ENCODE assay signal across 18 cellular contexts in the genomic region with DNA sequence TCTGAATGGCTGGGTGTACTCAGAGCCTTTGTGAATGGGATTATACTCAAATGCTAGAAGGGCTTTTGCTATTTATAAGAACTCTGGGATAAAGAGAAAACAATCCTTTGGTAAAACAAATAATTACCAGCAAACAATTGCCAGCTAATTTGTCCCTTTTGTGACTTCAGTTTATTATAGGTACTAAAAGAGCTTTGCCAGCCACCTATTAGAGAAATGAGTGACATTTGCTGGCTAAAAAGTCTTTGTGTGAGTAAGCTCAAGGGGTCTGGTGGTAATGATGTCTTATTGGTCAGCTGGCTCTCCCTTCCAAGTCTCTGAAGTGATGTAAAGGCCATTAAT.
DNase-seq lines count a peak whose midpoint lies in the region; ATAC-seq and TF ChIP-seq lines count a peak whose summit lies in the region.
"Had no signal": no experiment of that assay in that cellular context is flagged by ENCODE, and none has a peak within 500 bp of the region (broad histone marks: within the 10 kb centered on the region; RNA-seq: fewer than 3 reads in every experiment).

No MANE protein-coding gene starts in this region.

- H3K9me3 ChIP-seq in WERI-Rb-1 (ENCODE audit: severe bottlenecking): no peaks in the 10 kb centered on the region
- H3K9me3 ChIP-seq: BLaER1 had no signal

- no peak for TF ChIP-seq CTCF in WERI-Rb-1 (IDR thresholded peaks at IDR 0.05; ENCODE audit: low read depth, low read length)

- no peaks in the 10 kb centered on the region for H3K27me3 ChIP-seq in WERI-Rb-1 (ENCODE audit: insufficient read depth, low read depth, severe bottlenecking)
- H3K27me3 ChIP-seq: BLaER1 had no signal

- ATAC-seq in HG03039 (IDR thresholded peaks at IDR 0.05; ENCODE audit: unreplicated experiment): no peak

- H3K4me3 ChIP-seq in WERI-Rb-1 (ENCODE audit: low read depth, low read length): no peak overlapping the region
- H3K4me3 ChIP-seq: BLaER1 had no signal

- DNase-seq in NCI-H1105 treated with DMSO at 0.1 percent for 48 hours (lab: John Stamatoyannopoulos, UW): peak; percentile 62
- DNase-seq in NCI-H1105 (lab: John Stamatoyannopoulos, UW): no peak
- peak; percentile 3 for DNase-seq in 8988T
- peak; percentile 34 for DNase-seq in NCI-H1436 (lab: John Stamatoyannopoulos, UW)
- DNase-seq in WERI-Rb-1: no peak
- no peak for DNase-seq in activated CD4-positive, CD25-positive, alpha-beta regulatory T cell treated with anti-CD3 and anti-CD28 coated beads, Interleukin-2, amount 50 U/mL, for 72 hours
- DNase-seq in GM03348 (ENCODE audit: low spot score): no peak
- DNase-seq: AML-193; Calu3; CD4-positive, CD25-positive, alpha-beta regulatory T cell; DMS 273 treated with DMSO at 0.1 percent for 48 hours; DMS79; GOT3; HFFc6; IMR-90 had no signal

- H3K36me3 ChIP-seq in WERI-Rb-1: no peaks in the 10 kb centered on the region
- H3K36me3 ChIP-seq: BLaER1 had no signal

- H3K27ac ChIP-seq in WERI-Rb-1: 0 out of 2 replicates have a peak overlapping the region, but pooled peaks have one; percentile 22
- H3K27ac ChIP-seq: 22Rv1, BLaER1 had no signal

Comparison
In these comparisons a context has a peak if more than half of its experiments do, and no peak if none do; other contexts are left out.
1. DNase-seq: peak in NCI-H1105 treated with DMSO at 0.1 percent for 48 hours (single experiment), 8988T (single experiment) and NCI-H1436 (single experiment); none in NCI-H1105 (single experiment), WERI-Rb-1 (single experiment), activated CD4-positive, CD25-positive, alpha-beta regulatory T cell treated with anti-CD3 and anti-CD28 coated beads, Interleukin-2, amount 50 U/mL, for 72 hours (single experiment) and GM03348 (single experiment).